13 cellular contexts compared by ENCODE assay signal in genomic region chr1:70090875-70091274, GRCh38.
DNase-seq lines count a peak whose midpoint lies in the region; ATAC-seq and TF ChIP-seq lines count a peak whose summit lies in the region.
"Had no signal": no experiment of that assay in that cellular context is flagged by ENCODE, and none has a peak within 500 bp of the region (broad histone marks: within the 10 kb centered on the region; RNA-seq: fewer than 3 reads in every experiment).

No MANE protein-coding gene starts in this region.

- DNase-seq in HT1080 (ENCODE audit: low read depth) (peak; percentile 81), amniotic stem cell (lab: John Stamatoyannopoulos, UW) (peak; percentile 54), foreskin keratinocyte (peak; percentile 70 to 81), SHP77 (lab: John Stamatoyannopoulos, UW) (no peak), NCI-H2227 treated with DMSO at 0.1 percent for 48 hours (lab: John Stamatoyannopoulos, UW) (no peak)
- DNase-seq in activated CD8-positive, alpha-beta memory T cell treated with anti-CD3 and anti-CD28 coated beads for 24 hours: no peak
- no peak for DNase-seq in activated CD4-positive, CD25-positive, alpha-beta regulatory T cell (lab: John Stamatoyannopoulos, UW)
- DNase-seq: activated CD4-positive, alpha-beta T cell treated with anti-CD3 and anti-CD28 coated beads, Interleukin-2, amount 10 ng/mL, durations not matched to agents 7 days and 5 days; body of pancreas; spleen had no signal

- H2AFZ ChIP-seq in ACC112 (ENCODE audit: low read length, unreplicated experiment): peak overlapping the region; percentile 84
- H2AFZ ChIP-seq: neural progenitor cell had no signal

- peak overlapping the region; percentile 27; the same call in 1 of the 2 replicates for H3K4me3 ChIP-seq in ACC112 (ENCODE audit: low read depth, low read length)
- H3K4me3 ChIP-seq: body of pancreas, neural progenitor cell, spleen, suprapubic skin had no signal

- H3K36me3 ChIP-seq in ACC112 (ENCODE audit: insufficient read depth, low read length): no peaks in the 10 kb centered on the region
- H3K36me3 ChIP-seq: neural progenitor cell, spleen, suprapubic skin had no signal

- TF ChIP-seq CTCF in foreskin keratinocyte (conservative IDR thresholded peaks at IDR 0.05): no peak

- no peaks in the 10 kb centered on the region for H3K79me2 ChIP-seq in ACC112 (ENCODE audit: control insufficient read depth, insufficient read depth, low read length, unreplicated experiment)

- H3K27me3 ChIP-seq in ACC112 (ENCODE audit: insufficient read depth, low read length): no peaks in the 10 kb centered on the region
- H3K27me3 ChIP-seq in foreskin keratinocyte: no peaks in the 10 kb centered on the region
- H3K27me3 ChIP-seq: body of pancreas, neural progenitor cell, spleen, suprapubic skin had no signal

- H3K4me1 ChIP-seq in ACC112 (ENCODE audit: control insufficient read depth, insufficient read depth, low read length, unreplicated experiment): peaks cover 21% of the 10 kb centered on the region
- H3K4me1 ChIP-seq in foreskin keratinocyte: peaks cover 12% of the 10 kb centered on the region
- H3K4me1 ChIP-seq: body of pancreas, spleen, suprapubic skin had no signal

- peak; percentile 89 for ATAC-seq in foreskin keratinocyte
- ATAC-seq: body of pancreas had no signal

- H3K27ac ChIP-seq in ACC112 (ENCODE audit: low read depth, low read length) (peak overlapping the region; percentile 70), foreskin keratinocyte (no peak overlapping the region)
- H3K27ac ChIP-seq: body of pancreas, neural progenitor cell, spleen, suprapubic skin had no signal

Comparison
In these comparisons a context has a peak if more than half of its experiments do, and no peak if none do; other contexts are left out.
1. DNase-seq: peak in HT1080 (single experiment), amniotic stem cell (single experiment) and foreskin keratinocyte (2 of 2); none in SHP77 (0 of 2), activated CD8-positive, alpha-beta memory T cell treated with anti-CD3 and anti-CD28 coated beads for 24 hours (single experiment), NCI-H2227 treated with DMSO at 0.1 percent for 48 hours (single experiment) and activated CD4-positive, CD25-positive, alpha-beta regulatory T cell (0 of 4).